ENCODE assay signal across 8 cellular contexts in genomic region chr14:100304825-100305445, GRCh38. TPM values are rescaled to one million over a fixed set of nuclear protein-coding genes. Genes with fewer than 3 reads are reported as not detected.
DNase-seq lines count a peak whose midpoint lies in the region; ATAC-seq and TF ChIP-seq lines count a peak whose summit lies in the region.

No MANE protein-coding gene starts in this region.

- DNase-seq in AG20443 (ENCODE audit: low spot score) (peak; percentile 34), HCEC 1CT (peak; percentile 13), RWPE1 (ENCODE audit: low spot score) (peak; percentile 53), mesenchymal stem cell (peak; percentile 50), ureter (ENCODE audit: low spot score) (peak; percentile 70), NCI-H1930 (lab: John Stamatoyannopoulos, UW) (no peak)

- no peak overlapping the region for H4K91ac ChIP-seq in mesenchymal stem cell (ENCODE audit: low read length)

- H3K36me3 ChIP-seq in ectodermal cell (ENCODE audit: control insufficient read depth, insufficient read depth, low read length) = no peaks in the 10 kb centered on the region
- H3K36me3 ChIP-seq in mesenchymal stem cell (ENCODE audit: control insufficient read depth in 1 of 2, insufficient read depth in 2 of 2, low read depth in 1 of 2, low read length in 2 of 2) = peaks cover 0 to 18% of the 10 kb centered on the region in 2 experiments

- H4K8ac ChIP-seq in mesenchymal stem cell (ENCODE audit: low read length) = no peak overlapping the region

- peaks cover 38% of the 10 kb centered on the region for H3K4me1 ChIP-seq in ectodermal cell (ENCODE audit: control insufficient read depth, insufficient read depth, low read length)
- peaks cover 35% of the 10 kb centered on the region for H3K4me1 ChIP-seq in mesenchymal stem cell (ENCODE audit: control insufficient read depth, insufficient read depth, low read depth, low read length)

- peak overlapping the region; percentile 83 for H3K4me2 ChIP-seq in mesenchymal stem cell (ENCODE audit: low read length, poor library complexity, severe bottlenecking)

- H3K9me3 ChIP-seq in ectodermal cell (ENCODE audit: control insufficient read depth, low read length) = no peaks in the 10 kb centered on the region
- H3K9me3 ChIP-seq in mesenchymal stem cell (ENCODE audit: control insufficient read depth, low read length) = no peaks in the 10 kb centered on the region

- no peak for TF ChIP-seq CTCF in RWPE1 (conservative IDR thresholded peaks at IDR 0.05; ENCODE audit: low read depth)

- CTCF ChIA-PET in RWPE1 (lab: Yijun Ruan, JAX) = interaction anchor here (0.6 to 1.7 kb wide), 4 partner anchors 20 to 315 kb away, joined by 3 to 7 read pairs (median 4); no protein-coding TSS in a partner anchor

- no peak overlapping the region for H2BK5ac ChIP-seq in mesenchymal stem cell (ENCODE audit: low read depth, low read length, poor library complexity, severe bottlenecking)

- peak overlapping the region in 1 of 2 experiments; percentile 57 for H2BK12ac ChIP-seq in mesenchymal stem cell (ENCODE audit: low read length in 2 of 2)

- H3K18ac ChIP-seq in mesenchymal stem cell (ENCODE audit: low read depth in 1 of 2, low read length in 2 of 2) = peak overlapping the region in 1 of 2 experiments; percentile 87

- WGBS in ectodermal cell, 2 experiments = 0 to 1% methylated on average over 29 of the region's 29 CpGs
- 10% methylated on average over 18 of the region's 29 CpGs for WGBS in mesenchymal stem cell

- no peak overlapping the region for H2AFZ ChIP-seq in mesenchymal stem cell (ENCODE audit: low read depth, low read length)

- H3K27me3 ChIP-seq in ectodermal cell (ENCODE audit: control insufficient read depth, insufficient read depth, low read length, poor library complexity, severe bottlenecking) (no peaks in the 10 kb centered on the region), mesenchymal stem cell (ENCODE audit: control insufficient read depth in 1 of 2, insufficient read depth in 1 of 2, low read length in 2 of 2) (no peaks in the 10 kb centered on the region)

- no peak overlapping the region for H3K4ac ChIP-seq in mesenchymal stem cell (ENCODE audit: low read depth in 1 of 2, low read length in 2 of 2)

- peak overlapping the region; percentile 64 for H3K9ac ChIP-seq in mesenchymal stem cell (ENCODE audit: low read length)

- peak overlapping the region in 1 of 2 experiments; percentile 6 for H3K14ac ChIP-seq in mesenchymal stem cell (ENCODE audit: low read length in 2 of 2)

- H3K23ac ChIP-seq in mesenchymal stem cell (ENCODE audit: low read length in 2 of 2) = peak overlapping the region in 1 of 2 experiments; percentile 3

- no peak overlapping the region for H2BK15ac ChIP-seq in mesenchymal stem cell (ENCODE audit: low read depth, poor library complexity, severe bottlenecking)

- H3K79me1 ChIP-seq in mesenchymal stem cell (replicated peaks; ENCODE audit: low read length, poor library complexity, severe bottlenecking) = peaks cover 43% of the 10 kb centered on the region

- ATAC-seq in HG03520 (IDR thresholded peaks at IDR 0.05; ENCODE audit: unreplicated experiment) = no peak

- H2BK120ac ChIP-seq in mesenchymal stem cell (ENCODE audit: low read depth, low read length) = no peak overlapping the region

- peak overlapping the region; percentile 83 for H3K27ac ChIP-seq in RWPE1
- peak overlapping the region; percentile 41 for H3K27ac ChIP-seq in ectodermal cell (ENCODE audit: insufficient read depth, low read depth, low read length, poor library complexity, severe bottlenecking)
- peak overlapping the region; percentile 47 for H3K27ac ChIP-seq in mesenchymal stem cell (ENCODE audit: low read length, poor library complexity, severe bottlenecking)

- H3K4me3 ChIP-seq in ectodermal cell (ENCODE audit: insufficient read depth, low read depth, low read length) = peak overlapping the region; percentile 72
- peak overlapping the region; percentile 78 to 94 for H3K4me3 ChIP-seq in mesenchymal stem cell (ENCODE audit: insufficient read depth in 1 of 2, low read depth in 1 of 2, low read length in 2 of 2)

- POLR2A ChIA-PET in RWPE1 (lab: Yijun Ruan, JAX; ENCODE audit: low non-redundant PET) = no interaction called here

- no peak overlapping the region for H2AK5ac ChIP-seq in mesenchymal stem cell (ENCODE audit: low read length, severe bottlenecking)

RNA-seq across cellular contexts. Expression of gene SLC25A29, which starts 1.3 kb away (rescaled TPM):
- polyA plus RNA-seq in ectodermal cell (2013, experiment 1 of 4) = 112 TPM
- 150 TPM for polyA plus RNA-seq in ectodermal cell (2013, experiment 2 of 4)
- 101 TPM for polyA plus RNA-seq in ectodermal cell (2013, experiment 3 of 4)
- 125 TPM for polyA plus RNA-seq in ectodermal cell (2013, experiment 4 of 4)
- polyA plus RNA-seq in mesenchymal stem cell (2013, experiment 1 of 2) = 16.0 TPM
- polyA plus RNA-seq in mesenchymal stem cell (2013, experiment 2 of 2) = 16.1 TPM
- 58.4 TPM for total RNA-seq in ureter

RNA-seq across cellular contexts. Expression of gene SLC25A47, which starts 18.2 kb away (rescaled TPM):
- polyA plus RNA-seq in ectodermal cell (2013, experiment 1 of 4) = not detected
- not detected for polyA plus RNA-seq in ectodermal cell (2013, experiment 2 of 4)
- not detected for polyA plus RNA-seq in ectodermal cell (2013, experiment 3 of 4)
- polyA plus RNA-seq in ectodermal cell (2013, experiment 4 of 4) = not detected
- not detected for polyA plus RNA-seq in mesenchymal stem cell (2013, experiment 1 of 2)
- polyA plus RNA-seq in mesenchymal stem cell (2013, experiment 2 of 2) = not detected
- total RNA-seq in ureter = not detected

Comparison
In these comparisons a context has a peak if more than half of its experiments do, and no peak if none do; other contexts are left out.
1. DNase-seq: peak in AG20443 (single experiment), HCEC 1CT (single experiment), RWPE1 (single experiment), mesenchymal stem cell (single experiment) and ureter (single experiment); none in NCI-H1930 (0 of 2).
2. Peak in every context shown above with its lines, with median percentiles within 50 percentile points of each other: H3K27ac ChIP-seq.